In genomic region chr2:54461251-54461650, GRCh38 we compare ENCODE assay signal across 14 cellular contexts. TPM values are rescaled to one million over a fixed set of nuclear protein-coding genes. Genes with fewer than 3 reads are reported as not detected.
DNase-seq lines count a peak whose midpoint lies in the region; ATAC-seq, FAIRE-seq and TF ChIP-seq lines count a peak whose summit lies in the region.
"Had no signal": no experiment of that assay in that cellular context is flagged by ENCODE, and none has a peak within 500 bp of the region (broad histone marks: within the 10 kb centered on the region; RNA-seq: fewer than 3 reads in every experiment).

No MANE protein-coding gene starts in this region.

- WGBS in right cardiac atrium = 20% methylated on average over 4 of the region's 4 CpGs
- 14% methylated on average over 4 of the region's 4 CpGs for WGBS in suprapubic skin

- no peak for FAIRE-seq in bronchial epithelial cell (lab: Jason Lieb, UNC)

- TF ChIP-seq POLR2A in suprapubic skin (IDR thresholded peaks at IDR 0.05) = no peak

- DNase-seq in NCI-H2171 (lab: John Stamatoyannopoulos, UW) (peak; percentile 65), bronchial epithelial cell (ENCODE audit: low read depth) (peak; percentile 66), right cardiac atrium (no peak), suprapubic skin (ENCODE audit: low spot score in 2 of 2) (no peak), activated gamma-delta T cell treated with Interleukin-2 at 50 U/mL for 16 hours (no peak)
- DNase-seq: activated CD4-positive, alpha-beta T cell treated with anti-CD3 and anti-CD28 coated beads for 36 hours; GF-D8; HFFc6; IMR-90; mucosa of descending colon; NCI-H1694; substantia nigra had no signal

- ATAC-seq in right cardiac atrium (peak; percentile 22 to 28), HG03039 (IDR thresholded peaks at IDR 0.05; ENCODE audit: unreplicated experiment) (no peak), GM21526 (IDR thresholded peaks at IDR 0.05; ENCODE audit: low FRiP score, unreplicated experiment) (no peak)
- ATAC-seq: activated CD4-positive, alpha-beta T cell treated with anti-CD3 and anti-CD28 coated beads for 36 hours; mucosa of descending colon had no signal

- no peaks in the 10 kb centered on the region for H3K36me3 ChIP-seq in bronchial epithelial cell (ENCODE audit: control insufficient read depth, insufficient read depth, low read length)
- no peaks in the 10 kb centered on the region for H3K36me3 ChIP-seq in suprapubic skin

- TF ChIP-seq CTCF in bronchial epithelial cell (IDR thresholded peaks at IDR 0.05; ENCODE audit: insufficient read depth, low read length, severe bottlenecking) (no peak), suprapubic skin (IDR thresholded peaks at IDR 0.05) (no peak)

- H3K27ac ChIP-seq in right cardiac atrium (ENCODE audit: low read length) (peak overlapping the region; percentile 76), suprapubic skin (peak overlapping the region; percentile 73)

- no peak overlapping the region for H3K4me3 ChIP-seq in bronchial epithelial cell (ENCODE audit: low read depth, low read length)
- no peak overlapping the region for H3K4me3 ChIP-seq in right cardiac atrium (ENCODE audit: low read length)
- H3K4me3 ChIP-seq in suprapubic skin = no peak overlapping the region
- H3K4me3 ChIP-seq: mucosa of descending colon had no signal

- intact Hi-C loops in right cardiac atrium (cut with DNase I) = no loop called here

- no peaks in the 10 kb centered on the region for H3K27me3 ChIP-seq in bronchial epithelial cell (ENCODE audit: control insufficient read depth, insufficient read depth, low read length)
- H3K27me3 ChIP-seq in right cardiac atrium (ENCODE audit: control insufficient read depth, insufficient read depth) = no peaks in the 10 kb centered on the region
- H3K27me3 ChIP-seq in suprapubic skin = peaks cover 5% of the 10 kb centered on the region

- H3K9me3 ChIP-seq in right cardiac atrium (ENCODE audit: control insufficient read depth, low read length) (no peaks in the 10 kb centered on the region), suprapubic skin (no peaks in the 10 kb centered on the region)
- H3K9me3 ChIP-seq: mucosa of descending colon had no signal

- H3K4me1 ChIP-seq in right cardiac atrium (ENCODE audit: control insufficient read depth, insufficient read depth, low read length) = peaks cover 7% of the 10 kb centered on the region
- peaks cover 46% of the 10 kb centered on the region for H3K4me1 ChIP-seq in suprapubic skin

- no peak for TF ChIP-seq EP300 in suprapubic skin (IDR thresholded peaks at IDR 0.05)

RNA-seq across cellular contexts. Expression of gene SPTBN1, which starts 5.1 kb away (rescaled TPM):
- total RNA-seq in bronchial epithelial cell = 339 and 365 TPM in 2 replicates
- 100 to 1,000 TPM; 304 to 348 (median 336) TPM for total RNA-seq in right cardiac atrium
- 141 TPM for polyA plus RNA-seq in right cardiac atrium
- 100 to 1,000 TPM; 173 to 250 (median 203) TPM for total RNA-seq in suprapubic skin

Comparison
In these comparisons a context has a peak if more than half of its experiments do, and no peak if none do; other contexts are left out.
1. DNase-seq: peak in NCI-H2171 (single experiment) and bronchial epithelial cell (single experiment); none in right cardiac atrium (0 of 3), suprapubic skin (0 of 2) and activated gamma-delta T cell treated with Interleukin-2 at 50 U/mL for 16 hours (single experiment).
2. ATAC-seq: peak in right cardiac atrium (2 of 2); none in HG03039 (single experiment) and GM21526 (single experiment).